Comparison of ENCODE assay signal across 24 cellular contexts in genomic region chr9:133886563-133887501, GRCh38.
DNase-seq lines count a peak whose midpoint lies in the region; ATAC-seq, FAIRE-seq and TF ChIP-seq lines count a peak whose summit lies in the region.
"Had no signal": no experiment of that assay in that cellular context is flagged by ENCODE, and none has a peak within 500 bp of the region (broad histone marks: within the 10 kb centered on the region; RNA-seq: fewer than 3 reads in every experiment).

No MANE protein-coding gene starts in this region.

- no peak for ATAC-seq in sciatic nerve
- ATAC-seq in GM18873 (IDR thresholded peaks at IDR 0.05; ENCODE audit: low FRiP score, unreplicated experiment) = no peak
- ATAC-seq: activated CD4-positive, alpha-beta T cell treated with anti-CD3 and anti-CD28 coated beads for 36 hours; body of pancreas; naive thymus-derived CD4-positive, alpha-beta T cell; SK-N-SH treated with all-trans-retinoic acid at 6 μM for 48 hours had no signal

- H3K79me2 ChIP-seq in H1 (ENCODE audit: control insufficient read depth in 1 of 2, insufficient read depth in 2 of 2, low read length in 2 of 2) (peaks cover 0 to 56% of the 10 kb centered on the region in 2 experiments; a peak in 2 of 4 replicates), smooth muscle cell (ENCODE audit: low read depth) (peaks cover 88% of the 10 kb centered on the region)

- no peak overlapping the region for H3K4me2 ChIP-seq in H1 (ENCODE audit: insufficient read depth in 1 of 2, low read depth in 2 of 2, low read length in 2 of 2)
- H3K4me2 ChIP-seq in smooth muscle cell = no peak overlapping the region

- H2BK120ac ChIP-seq in H1 (replicated peaks; ENCODE audit: low read depth, low read length) = no peak overlapping the region

- TF ChIP-seq EP300 in H1 (IDR thresholded peaks at IDR 0.05; ENCODE audit: borderline replicate concordance in 1 of 2, low read depth in 2 of 2, low read length in 2 of 2) = no peak

- peak overlapping the region; percentile 97; the same call in 1 of the 2 replicates for H2BK12ac ChIP-seq in H1 (ENCODE audit: low read depth, low read length)

- H3K36me3 ChIP-seq in H1 (ENCODE audit: control insufficient read depth in 2 of 4, insufficient read depth in 4 of 4, low read length in 3 of 4) (no peaks in the 10 kb centered on the region), smooth muscle cell (ENCODE audit: low read depth) (no peaks in the 10 kb centered on the region)
- H3K36me3 ChIP-seq: heart right ventricle had no signal

- H4K8ac ChIP-seq in H1 (ENCODE audit: extremely low read depth, insufficient read depth, low read length) = no peak overlapping the region; the same call in 1 of the 2 replicates

- no peak for TF ChIP-seq POLR2A in H1 (IDR thresholded peaks at IDR 0.05; ENCODE audit: control extremely low read depth in 1 of 2, low read depth in 2 of 2, low read length in 2 of 2)

- no peak overlapping the region for H4K5ac ChIP-seq in H1 (ENCODE audit: insufficient read length, low read depth, low read length)

- H3K4me1 ChIP-seq in H1 (replicated peaks in 1 of 4; ENCODE audit: control insufficient read depth in 3 of 4, insufficient read depth in 4 of 4, low read length in 3 of 4) (peaks cover 0 to 46% (median 31%) of the 10 kb centered on the region in 4 experiments; a peak in 6 of 7 replicates), smooth muscle cell (ENCODE audit: low read depth) (peaks cover 41% of the 10 kb centered on the region)

- FAIRE-seq in H1 (lab: Jason Lieb, UNC) = no peak
- FAIRE-seq: colon, islet of Langerhans, RCC 7860 had no signal

- H3K79me1 ChIP-seq in H1 (ENCODE audit: low read depth, low read length) = peaks cover 10% of the 10 kb centered on the region

- 0 out of 2 replicates have a peak overlapping the region, but pooled peaks have one; percentile 97 for H2BK5ac ChIP-seq in H1 (ENCODE audit: low read depth, low read length)

- no peak overlapping the region for H3K23ac ChIP-seq in H1 (ENCODE audit: insufficient read length)

- H3K14ac ChIP-seq in H1 (ENCODE audit: insufficient read length) = no peak overlapping the region

- H3K4me3 ChIP-seq in H1 (ENCODE audit: extremely low read depth in 1 of 4, insufficient read depth in 2 of 4, low read depth in 3 of 4, low read length in 4 of 4) (no peak overlapping the region), smooth muscle cell (no peak overlapping the region)
- H3K4me3 ChIP-seq: body of pancreas, heart right ventricle, lung had no signal

- H3K9ac ChIP-seq in H1 (replicated peaks in 1 of 4; ENCODE audit: extremely low read depth in 1 of 4, low read depth in 3 of 4, low read length in 3 of 4) (no peak overlapping the region; a peak in 1 of 7 replicates), smooth muscle cell (ENCODE audit: low read depth) (no peak overlapping the region)

- H3K9me3 ChIP-seq in H1 (ENCODE audit: insufficient read depth in 2 of 2, low read depth in 1 of 2, low read length in 1 of 2) = no peaks in the 10 kb centered on the region
- no peaks in the 10 kb centered on the region for H3K9me3 ChIP-seq in smooth muscle cell (replicated peaks; ENCODE audit: low read depth)
- H3K9me3 ChIP-seq: body of pancreas, heart right ventricle had no signal

- H3F3A ChIP-seq in smooth muscle cell (ENCODE audit: low read depth) = peaks cover 7% of the 10 kb centered on the region

- H3K4ac ChIP-seq in H1 (replicated peaks; ENCODE audit: insufficient read length, low read depth, low read length) = no peak overlapping the region

- H4K91ac ChIP-seq in H1 (replicated peaks; ENCODE audit: insufficient read length, low read length) = peak overlapping the region; percentile 70

- POLR2A ChIA-PET in H1 (lab: Charles Lee; ENCODE audit: partially characterized antibody) = no interaction called here

- no peak for TF ChIP-seq RAD21 in H1 (IDR thresholded peaks at IDR 0.05 in 1 of 2, conservative IDR thresholded peaks at IDR 0.05 in 1 of 2; ENCODE audit: low read depth in 2 of 2, low read length in 2 of 2)

- 95% methylated on average over 12 of the region's 14 CpGs; no CpG with 5 or more reads in 1 of the 2 experiments for WGBS in H1 (ENCODE audit: extremely low coverage in 1 of 2, insufficient coverage in 1 of 2, insufficient read length in 1 of 2, insufficient replicate concordance in 2 of 2, low coverage in 1 of 2, low lambda C conversion rate in 2 of 2, missing lambda C conversion rate in 1 of 2), 2 experiments
- 84% methylated on average over 13 of the region's 14 CpGs for WGBS in smooth muscle cell (ENCODE audit: low lambda C conversion rate)

- DNase-seq in NCI-H1417 (lab: John Stamatoyannopoulos, UW) (peak in 2 of 3 experiments; percentile 73 to 84), NCI-H1417 treated with DMSO at 0.1 percent for 48 hours (lab: John Stamatoyannopoulos, UW) (no peak), NCI-H748 treated with DMSO at 0.1 percent for 48 hours (lab: John Stamatoyannopoulos, UW) (peak; percentile 64), H1 (ENCODE audit: low read depth in 1 of 2, low spot score in 2 of 2) (peak in 1 of 2 experiments; percentile 44), smooth muscle cell (lab: John Stamatoyannopoulos, UW; ENCODE audit: unreplicated experiment) (no peak), CD1c-positive myeloid dendritic cell (ENCODE audit: extremely low spot score) (no peak), sciatic nerve (ENCODE audit: low spot score) (no peak)
- DNase-seq: activated CD4-positive, alpha-beta T cell treated with anti-CD3 and anti-CD28 coated beads for 36 hours; activated naive CD8-positive, alpha-beta T cell treated with anti-CD3 and anti-CD28 coated beads, Interleukin-2, amount 10 ng/mL, durations not matched to agents 7 days and 5 days; body of pancreas; C1 segment of cervical spinal cord; heart right ventricle; Karpas-422; naive thymus-derived CD4-positive, alpha-beta T cell; NCI-H2171; NK-92 treated with Interleukin-12 subunit alpha and Interleukin-12 subunit beta, amount 100 ng/mL, for 24 hours; stimulated activated CD4-positive, alpha-beta T cell treated with anti-CD3 and anti-CD28 coated beads, Interleukin-2, amount 100 ng/mL, for 48 hours; T1000 had no signal

- TF ChIP-seq CTCF in H1 (IDR thresholded peaks at IDR 0.05; ENCODE audit: control extremely low read depth in 1 of 3, insufficient read depth in 1 of 3, low read depth in 1 of 3, low read length in 3 of 3) (no peak), smooth muscle cell (IDR thresholded peaks at IDR 0.05; ENCODE audit: borderline replicate concordance, insufficient read depth, poor library complexity, severe bottlenecking) (no peak)

- 0 out of 2 replicates have a peak overlapping the region, but pooled peaks have one; percentile 65 for H2AK5ac ChIP-seq in H1 (ENCODE audit: low read depth, low read length)

- H3K18ac ChIP-seq in H1 (ENCODE audit: extremely low read depth, low read length) = no peak overlapping the region; the same call in none of the 2 replicates

- no peak overlapping the region; the same call in 1 of the 2 replicates for H3K27ac ChIP-seq in H1 (ENCODE audit: low read depth, low read length)
- H3K27ac ChIP-seq in smooth muscle cell (ENCODE audit: low read depth) = peak overlapping the region; percentile 88
- H3K27ac ChIP-seq: heart right ventricle had no signal

- intact Hi-C loops in sciatic nerve (cut with DNase I) = no loop called here

- H2AFZ ChIP-seq in H1 (ENCODE audit: low read length) (no peak overlapping the region), smooth muscle cell (ENCODE audit: low read depth) (no peak overlapping the region)

- peak overlapping the region; percentile 86; the same call in 1 of the 2 replicates for H2BK20ac ChIP-seq in H1 (ENCODE audit: low read length)

- peak overlapping the region; percentile 29; the same call in 1 of the 2 replicates for H2BK15ac ChIP-seq in H1 (ENCODE audit: low read length)

- peaks cover 4 to 6% of the 10 kb centered on the region in 2 experiments for H4K20me1 ChIP-seq in H1 (replicated peaks in 1 of 2; ENCODE audit: control insufficient read depth in 1 of 2, insufficient read depth in 2 of 2, low read length in 2 of 2)
- peaks cover 23% of the 10 kb centered on the region for H4K20me1 ChIP-seq in smooth muscle cell (ENCODE audit: low read depth)

- H3K23me2 ChIP-seq in H1 (ENCODE audit: low read depth, low read length) = no peaks in the 10 kb centered on the region

- H3K27me3 ChIP-seq in H1 (replicated peaks in 1 of 4; ENCODE audit: control insufficient read depth in 3 of 4, extremely low read depth in 1 of 4, insufficient read depth in 3 of 4, low read length in 3 of 4) (no peaks in the 10 kb centered on the region), smooth muscle cell (ENCODE audit: low read depth) (no peaks in the 10 kb centered on the region)
- H3K27me3 ChIP-seq: body of pancreas, heart right ventricle had no signal

- H3K56ac ChIP-seq in H1 (replicated peaks; ENCODE audit: insufficient read length, low read depth, low read length) = no peak overlapping the region

- CTCF ChIA-PET in H1 (lab: Charles Lee; ENCODE audit: partially characterized antibody) = interaction anchor here (0.7 to 2.8 kb wide), 4 partner anchors 10 to 139 kb away, joined by 3 to 20 read pairs (median 4); partner anchors contain the start of gene BRD3OS

TF ChIP-seq in H1, 55 proteins besides CTCF, POLR2A, EP300 and RAD21:
- TF ChIP-seq ASH2L (IDR thresholded peaks at IDR 0.05; ENCODE audit: low read length) (no peak), RXRA (IDR thresholded peaks at IDR 0.05; ENCODE audit: insufficient read depth, low read depth, low read length) (no peak), SIX5 (IDR thresholded peaks at IDR 0.05; ENCODE audit: low read depth, low read length) (no peak), POLR2AphosphoS5 (IDR thresholded peaks at IDR 0.05; ENCODE audit: low read depth, low read length) (no peak), ZNF274 (IDR thresholded peaks at IDR 0.05; ENCODE audit: borderline replicate concordance, extremely low read depth, low read length) (no peak), SUZ12 (IDR thresholded peaks at IDR 0.05; ENCODE audit: low read length) (no peak), NRF1 (IDR thresholded peaks at IDR 0.05; ENCODE audit: low read depth, low read length) (no peak), CHD2 (IDR thresholded peaks at IDR 0.05; ENCODE audit: low read length) (no peak), HDAC2 (IDR thresholded peaks at IDR 0.05; ENCODE audit: borderline replicate concordance in 1 of 2, low read depth in 2 of 2, low read length in 2 of 2) (no peak), HDAC6 (IDR thresholded peaks at IDR 0.05; ENCODE audit: low read depth, low read length) (no peak), TEAD4 (IDR thresholded peaks at IDR 0.05; ENCODE audit: low read depth, low read length) (no peak)
- TF ChIP-seq, protein P1, sequence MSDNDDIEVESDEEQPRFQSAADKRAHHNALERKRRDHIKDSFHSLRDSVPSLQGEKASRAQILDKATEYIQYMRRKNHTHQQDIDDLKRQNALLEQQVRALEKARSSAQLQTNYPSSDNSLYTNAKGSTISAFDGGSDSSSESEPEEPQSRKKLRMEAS (IDR thresholded peaks at IDR 0.05) = no peak

Comparison
In these comparisons a context has a peak if more than half of its experiments do, and no peak if none do; other contexts are left out.
1. DNase-seq: peak in NCI-H1417 (2 of 3) and NCI-H748 treated with DMSO at 0.1 percent for 48 hours (single experiment); none in NCI-H1417 treated with DMSO at 0.1 percent for 48 hours (single experiment), smooth muscle cell (single experiment), CD1c-positive myeloid dendritic cell (single experiment) and sciatic nerve (single experiment).